In the genomic region with DNA sequence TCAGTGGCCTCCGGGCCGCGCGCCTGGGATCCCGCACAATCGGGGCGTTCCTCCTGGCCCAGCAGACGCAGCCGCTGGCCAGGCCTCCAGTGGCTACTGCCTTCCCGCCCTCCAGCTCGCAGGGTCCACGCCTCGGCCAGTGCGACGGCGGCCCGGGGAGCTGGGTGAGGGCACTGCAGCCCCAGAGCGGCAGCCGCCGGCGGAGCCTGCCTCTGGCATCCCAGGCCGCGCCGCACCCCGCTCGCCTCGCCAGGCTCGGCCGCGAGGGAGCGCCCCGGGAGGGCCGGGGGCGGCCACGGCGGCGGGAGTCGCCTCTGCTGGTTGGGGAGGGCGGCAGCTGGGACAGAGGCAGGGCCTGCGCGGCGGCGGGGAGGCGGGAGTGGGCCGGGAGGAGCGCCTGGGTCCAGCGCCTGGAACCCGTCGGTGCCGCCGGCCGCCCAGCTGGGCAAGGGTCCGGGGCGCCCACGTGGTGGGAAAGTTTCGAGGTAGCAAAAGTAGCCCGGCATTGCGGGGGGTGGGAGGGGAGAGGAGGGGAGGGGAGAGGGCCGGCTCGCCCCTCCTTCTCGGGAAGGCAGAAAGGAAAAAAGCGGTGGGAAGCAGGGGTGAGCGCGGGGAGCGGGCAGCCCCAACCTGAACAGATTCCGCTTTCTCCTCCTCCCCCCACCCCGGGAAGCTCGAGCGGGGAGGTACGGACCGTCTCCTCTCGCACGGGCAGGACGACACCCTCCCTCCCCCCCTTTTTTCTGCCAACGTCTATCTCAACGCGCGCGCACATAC, we compare ENCODE assay signal across 8 cellular contexts. TPM values are rescaled to one million over a fixed set of nuclear protein-coding genes. Genes with fewer than 3 reads are reported as not detected.
A peak's percentile ranks its signal among the peaks of the same experiment; 100 is the strongest.
DNase-seq lines count a peak whose midpoint lies in the region; ATAC-seq, FAIRE-seq and TF ChIP-seq lines count a peak whose summit lies in the region.

No MANE protein-coding gene starts in this region.

- CTCF ChIA-PET in activated CD8-positive, alpha-beta T cell treated with anti-CD3 and anti-CD28 coated beads, Interleukin-2, amount 10 ng/mL, durations not matched to agents 7 days and 5 days (lab: Charles Lee): interaction anchor here (1.7 to 2.0 kb wide), 3 partner anchors 331 to 337 kb away, joined by 8 to 11 read pairs (median 9); no protein-coding TSS in a partner anchor

- H3K4me2 ChIP-seq in OCI-LY1 (ENCODE audit: low read length) (peak overlapping the region; percentile 45; the same call in 1 of the 2 replicates), fibroblast of lung (ENCODE audit: extremely low read depth, insufficient read depth, low read length) (peak overlapping the region; percentile 25)

- H3K9me3 ChIP-seq in OCI-LY1 (ENCODE audit: low read length) (no peaks in the 10 kb centered on the region), fibroblast of lung (ENCODE audit: control insufficient read depth, insufficient read depth, low read depth, low read length) (no peaks in the 10 kb centered on the region)

- H3K4me1 ChIP-seq in OCI-LY1 (ENCODE audit: insufficient read depth, low read length, severe bottlenecking): peaks cover 21% of the 10 kb centered on the region
- H3K4me1 ChIP-seq in fibroblast of lung (ENCODE audit: control insufficient read depth, extremely low read depth, insufficient read depth, low read length): no peaks in the 10 kb centered on the region

- H3K27ac ChIP-seq in OCI-LY1 (ENCODE audit: low read depth, low read length, poor library complexity, severe bottlenecking): no peak overlapping the region
- H3K27ac ChIP-seq in fibroblast of lung (ENCODE audit: insufficient read depth, low read length): no peak overlapping the region

- H3K36me3 ChIP-seq in OCI-LY1 (ENCODE audit: insufficient read depth, low read length) (no peaks in the 10 kb centered on the region), fibroblast of lung (ENCODE audit: control insufficient read depth, insufficient read depth, low read length) (no peaks in the 10 kb centered on the region)

- DNase-seq in ELR (ENCODE audit: low read depth): peak; percentile 43
- peak in 1 of 2 donors; percentile 8 for DNase-seq in fibroblast of lung (ENCODE audit: low read depth in 2 of 2)
- DNase-seq in progenitor cell of endocrine pancreas (ENCODE audit: low spot score, unreplicated experiment): peak; percentile 24
- no peak for DNase-seq in activated CD8-positive, alpha-beta T cell treated with anti-CD3 and anti-CD28 coated beads, Interleukin-2, amount 10 ng/mL, durations not matched to agents 7 days and 5 days
- DNase-seq in ACHN: no peak
- DNase-seq in GM12891 (ENCODE audit: insufficient read length, low spot score): no peak

- H3K36me3 Mint-ChIP-seq in progenitor cell of endocrine pancreas (ENCODE audit: insufficient read depth): no peaks in the 10 kb centered on the region
- no peaks in the 10 kb centered on the region for H3K36me3 Mint-ChIP-seq in activated CD8-positive, alpha-beta T cell treated with anti-CD3 and anti-CD28 coated beads, Interleukin-2, amount 10 ng/mL, durations not matched to agents 7 days and 5 days (ENCODE audit: low read depth)

- FAIRE-seq in GM12891 (lab: Jason Lieb, UNC): no peak

- no peak overlapping the region for H3K4me3 Mint-ChIP-seq in progenitor cell of endocrine pancreas (ENCODE audit: low read depth)
- no peak overlapping the region for H3K4me3 Mint-ChIP-seq in activated CD8-positive, alpha-beta T cell treated with anti-CD3 and anti-CD28 coated beads, Interleukin-2, amount 10 ng/mL, durations not matched to agents 7 days and 5 days

- H2AFZ ChIP-seq in OCI-LY1 (ENCODE audit: low read length) (no peak overlapping the region), fibroblast of lung (ENCODE audit: low read length) (no peak overlapping the region)

- no peak for TF ChIP-seq POLR2A in GM12891 (IDR thresholded peaks at IDR 0.05; ENCODE audit: low read depth, low read length)

- no peaks in the 10 kb centered on the region for H4K20me1 ChIP-seq in OCI-LY1 (ENCODE audit: insufficient read depth, low read length)
- H4K20me1 ChIP-seq in fibroblast of lung (ENCODE audit: control insufficient read depth, extremely low read depth, insufficient read depth, low read length): no peaks in the 10 kb centered on the region

- no peaks in the 10 kb centered on the region for H3K9me2 ChIP-seq in OCI-LY1 (ENCODE audit: low read depth, low read length)

- H3K79me2 ChIP-seq in OCI-LY1 (ENCODE audit: insufficient read depth, low read length) (no peaks in the 10 kb centered on the region), fibroblast of lung (ENCODE audit: control insufficient read depth, insufficient read depth, low read length) (no peaks in the 10 kb centered on the region)

- H3F3A ChIP-seq in OCI-LY1 (ENCODE audit: insufficient read depth, low read length): no peaks in the 10 kb centered on the region

- peaks cover 66% of the 10 kb centered on the region for H3K27me3 Mint-ChIP-seq in progenitor cell of endocrine pancreas
- H3K27me3 Mint-ChIP-seq in activated CD8-positive, alpha-beta T cell treated with anti-CD3 and anti-CD28 coated beads, Interleukin-2, amount 10 ng/mL, durations not matched to agents 7 days and 5 days (ENCODE audit: low read depth): peaks cover 61% of the 10 kb centered on the region

- no peak overlapping the region for H3K27ac Mint-ChIP-seq in progenitor cell of endocrine pancreas
- H3K27ac Mint-ChIP-seq in activated CD8-positive, alpha-beta T cell treated with anti-CD3 and anti-CD28 coated beads, Interleukin-2, amount 10 ng/mL, durations not matched to agents 7 days and 5 days: no peak overlapping the region

- POLR2A ChIA-PET in activated CD8-positive, alpha-beta T cell treated with anti-CD3 and anti-CD28 coated beads, Interleukin-2, amount 10 ng/mL, durations not matched to agents 7 days and 5 days (lab: Charles Lee): no interaction called here

- no peak overlapping the region for H3K9ac ChIP-seq in OCI-LY1 (ENCODE audit: low read length)
- H3K9ac ChIP-seq in fibroblast of lung (ENCODE audit: insufficient read depth, low read length): no peak overlapping the region

- TF ChIP-seq CTCF in OCI-LY1 (IDR thresholded peaks at IDR 0.05; ENCODE audit: low read length): no peak
- TF ChIP-seq CTCF in fibroblast of lung (conservative IDR thresholded peaks at IDR 0.05 in 1 of 2, IDR thresholded peaks at IDR 0.05 in 1 of 2; ENCODE audit: low read depth in 1 of 2, low read length in 2 of 2): no peak
- TF ChIP-seq CTCF in progenitor cell of endocrine pancreas (IDR thresholded peaks at IDR 0.05; ENCODE audit: unreplicated experiment): no peak

- ATAC-seq in activated CD8-positive, alpha-beta T cell treated with anti-CD3 and anti-CD28 coated beads, Interleukin-2, amount 10 ng/mL, durations not matched to agents 7 days and 5 days: no peak
- no peak for ATAC-seq in GM18498 (IDR thresholded peaks at IDR 0.05; ENCODE audit: unreplicated experiment)

- no peaks in the 10 kb centered on the region for H3K9me3 Mint-ChIP-seq in progenitor cell of endocrine pancreas (ENCODE audit: low read depth)
- no peaks in the 10 kb centered on the region for H3K9me3 Mint-ChIP-seq in activated CD8-positive, alpha-beta T cell treated with anti-CD3 and anti-CD28 coated beads, Interleukin-2, amount 10 ng/mL, durations not matched to agents 7 days and 5 days (ENCODE audit: insufficient read depth)

- in situ Hi-C loops in ACHN (cut with HindIII; ENCODE audit: low pct_ligation_motif_present, low pct_unique_long_range_greater_than_20kb, low sequenced_read_pairs): no loop called here

- peaks cover 14% of the 10 kb centered on the region for H3K4me1 Mint-ChIP-seq in progenitor cell of endocrine pancreas (ENCODE audit: low read depth)
- peaks cover 25% of the 10 kb centered on the region for H3K4me1 Mint-ChIP-seq in activated CD8-positive, alpha-beta T cell treated with anti-CD3 and anti-CD28 coated beads, Interleukin-2, amount 10 ng/mL, durations not matched to agents 7 days and 5 days (ENCODE audit: low read depth)

- H3K4me3 ChIP-seq in OCI-LY1 (ENCODE audit: low read depth, low read length, poor library complexity, severe bottlenecking): peak overlapping the region; percentile 37
- H3K4me3 ChIP-seq in fibroblast of lung (replicated peaks in 1 of 4; ENCODE audit: control extremely low read depth in 1 of 4, insufficient read depth in 1 of 4, low read depth in 3 of 4, low read length in 4 of 4): no peak overlapping the region

- H3K27me3 ChIP-seq in OCI-LY1 (ENCODE audit: insufficient read depth, low read length) (0 out of 2 replicates have a peak, but pooled peaks cover 7% of the 10 kb centered on the region), fibroblast of lung (ENCODE audit: control insufficient read depth, insufficient read depth, low read length) (peaks cover 64% of the 10 kb centered on the region)

TF ChIP-seq in GM12891, 5 proteins besides CTCF, POLR2A, EP300 and RAD21:
- no peak for TF ChIP-seq TAF1 (IDR thresholded peaks at IDR 0.05; ENCODE audit: low read depth, low read length)
- no peak for TF ChIP-seq PAX5 (IDR thresholded peaks at IDR 0.05; ENCODE audit: insufficient read depth, low read length, severe bottlenecking)
- no peak for TF ChIP-seq POU2F2 (IDR thresholded peaks at IDR 0.05; ENCODE audit: low read depth, low read length)
- no peak for TF ChIP-seq SPI1 (IDR thresholded peaks at IDR 0.05; ENCODE audit: low read depth, low read length)
- TF ChIP-seq POLR2AphosphoS5 (IDR thresholded peaks at IDR 0.05; ENCODE audit: low read depth, low read length): no peak

RNA-seq across cellular contexts. Expression of a gene that starts 1.5 kb away (rescaled TPM):
- under 0.01 TPM in 1 of 2 replicates, not detected in the other for total RNA-seq in fibroblast of lung
- polyA plus RNA-seq in fibroblast of lung: 0.01 TPM in 1 of 2 replicates, not detected in the other
- polyA plus RNA-seq in fibroblast of lung (2012): not detected in 2 replicates
- not detected in 2 replicates for polyA minus RNA-seq in fibroblast of lung (ENCODE audit: low replicate concordance)
- 0.16 TPM in 1 of 2 replicates, not detected in the other for total RNA-seq in progenitor cell of endocrine pancreas
- not detected for total RNA-seq in activated CD8-positive, alpha-beta T cell treated with anti-CD3 and anti-CD28 coated beads, Interleukin-2, amount 10 ng/mL, durations not matched to agents 7 days and 5 days
- polyA plus RNA-seq in GM12891 (2012; ENCODE audit: low read depth, missing spikeins): not detected

Comparison
In these comparisons a context has a peak if more than half of its experiments do, and no peak if none do; other contexts are left out.
1. DNase-seq: peak in ELR (single experiment) and progenitor cell of endocrine pancreas (single experiment); none in activated CD8-positive, alpha-beta T cell treated with anti-CD3 and anti-CD28 coated beads, Interleukin-2, amount 10 ng/mL, durations not matched to agents 7 days and 5 days (single experiment), ACHN (single experiment) and GM12891 (single experiment).